ENCODE assay signal across 1 cellular context in genomic region chr1:206513312-206514111, GRCh38.
TF ChIP-seq lines count a peak whose summit lies in the region.

No MANE protein-coding gene starts in this region.

TF ChIP-seq in HepG2, 621 proteins besides CTCF, POLR2A, EP300 and RAD21 (continued from another document):
- TF ChIP-seq XRCC5 (optimal IDR thresholded peaks at IDR 0.05; ENCODE audit: low read length) (no peak), THYN1 (CRISPR knock-in tag; IDR thresholded peaks at IDR 0.05; ENCODE audit: borderline replicate concordance, low read depth) (no peak), TOE1 (CRISPR knock-in tag; IDR thresholded peaks at IDR 0.05) (no peak), SMC3 (IDR thresholded peaks at IDR 0.05; ENCODE audit: low read length) (no peak)
